Comparison of ENCODE assay signal across 13 cellular contexts in the genomic region with DNA sequence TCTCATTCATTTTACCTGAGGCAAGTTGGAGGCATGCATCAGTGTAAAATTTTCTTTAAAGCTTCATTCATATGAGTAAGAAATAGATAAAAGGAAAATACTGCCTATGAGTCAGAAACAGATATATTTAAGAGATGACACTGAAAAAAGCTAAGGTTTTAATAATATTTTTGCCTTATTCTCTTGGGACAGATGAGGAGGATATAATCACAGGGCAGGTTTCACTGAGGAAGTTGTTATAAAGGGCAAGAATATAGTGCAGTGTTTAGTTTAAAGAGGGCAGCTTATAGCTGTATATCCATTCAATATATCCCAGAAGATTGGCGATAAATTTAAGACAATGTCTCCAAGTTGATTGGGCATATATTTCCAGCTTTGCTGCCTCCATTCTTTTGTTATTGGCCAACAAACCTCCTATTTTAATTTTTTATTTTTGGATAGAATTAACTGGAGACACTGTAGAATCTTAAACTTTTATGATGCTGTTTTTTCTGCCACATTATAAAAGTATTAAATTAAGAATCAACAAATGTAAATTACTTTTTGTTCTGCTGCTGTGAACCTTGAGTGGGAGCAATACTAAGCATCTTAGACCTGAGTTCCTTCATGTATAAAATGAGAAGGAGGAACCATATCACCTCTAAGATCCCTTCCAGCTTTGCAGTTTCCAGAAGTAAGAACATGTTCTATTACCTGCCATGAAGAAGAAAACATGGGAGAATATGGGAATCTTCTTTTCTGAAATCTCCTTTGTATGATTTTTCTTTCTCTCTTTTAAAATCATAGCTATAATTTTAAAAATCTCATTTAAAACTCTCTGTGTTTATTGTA.
A peak's percentile ranks its signal among the peaks of the same experiment; 100 is the strongest.
DNase-seq lines count a peak whose midpoint lies in the region; ATAC-seq and TF ChIP-seq lines count a peak whose summit lies in the region.
"Had no signal": no experiment of that assay in that cellular context is flagged by ENCODE, and none has a peak within 500 bp of the region (broad histone marks: within the 10 kb centered on the region; RNA-seq: fewer than 3 reads in every experiment).

No MANE protein-coding gene starts in this region.

- ATAC-seq in GM18517 (IDR thresholded peaks at IDR 0.05; ENCODE audit: unreplicated experiment) = peak; percentile 13
- ATAC-seq in GM21390 (IDR thresholded peaks at IDR 0.05; ENCODE audit: unreplicated experiment) = peak; percentile 17
- ATAC-seq in HG03025 (IDR thresholded peaks at IDR 0.05; ENCODE audit: low FRiP score, unreplicated experiment) = peak; percentile 19
- ATAC-seq: sciatic nerve had no signal

- TF ChIP-seq EP300 in esophagus muscularis mucosa (IDR thresholded peaks at IDR 0.05) = no peak

- intact Hi-C loops in esophagus muscularis mucosa (cut with DNase I) = no loop called here

- peaks cover 0 to 2% (median 0%) of the 10 kb centered on the region in 4 donors for H3K4me1 ChIP-seq in esophagus muscularis mucosa
- H3K4me1 ChIP-seq in hepatocyte (ENCODE audit: insufficient read depth) = no peaks in the 10 kb centered on the region

- no peaks in the 10 kb centered on the region for H3K36me3 ChIP-seq in KOPT-K1 (ENCODE audit: insufficient read depth, low read length)
- H3K36me3 ChIP-seq in esophagus muscularis mucosa = no peaks in the 10 kb centered on the region
- no peaks in the 10 kb centered on the region for H3K36me3 ChIP-seq in hepatocyte (replicated peaks; ENCODE audit: insufficient read depth, low read depth)

- H3K27me3 ChIP-seq in esophagus muscularis mucosa (no peaks in the 10 kb centered on the region), hepatocyte (no peaks in the 10 kb centered on the region)

- no peak overlapping the region for H2AFZ ChIP-seq in hepatocyte

- TF ChIP-seq CTCF in esophagus muscularis mucosa (IDR thresholded peaks at IDR 0.05) (no peak), hepatocyte (IDR thresholded peaks at IDR 0.05; ENCODE audit: poor library complexity) (no peak)

- H3K4me3 ChIP-seq in esophagus muscularis mucosa (no peak overlapping the region), hepatocyte (no peak overlapping the region)
- H3K4me3 ChIP-seq: mucosa of descending colon had no signal

- H3K9me3 ChIP-seq in KOPT-K1 (ENCODE audit: insufficient read depth, low read length, poor library complexity, severe bottlenecking) (peaks cover 4% of the 10 kb centered on the region), esophagus muscularis mucosa (no peaks in the 10 kb centered on the region), hepatocyte (ENCODE audit: low read depth) (no peaks in the 10 kb centered on the region)
- H3K9me3 ChIP-seq: mucosa of descending colon had no signal

- H4K20me1 ChIP-seq in hepatocyte (ENCODE audit: insufficient read depth, poor library complexity, severe bottlenecking) = no peaks in the 10 kb centered on the region

- 91% methylated on average over 1 of the region's 1 CpG for WGBS in esophagus muscularis mucosa
- WGBS in hepatocyte (ENCODE audit: low lambda C conversion rate, missing lambda C conversion rate) = 100% methylated on average over 1 of the region's 1 CpG

- H3K9me2 ChIP-seq in hepatocyte (replicated peaks; ENCODE audit: insufficient read depth) = no peaks in the 10 kb centered on the region

- no peak overlapping the region for H3K4me2 ChIP-seq in hepatocyte

- H3K79me2 ChIP-seq in hepatocyte = no peaks in the 10 kb centered on the region

- DNase-seq in stimulated activated CD4-positive, alpha-beta T cell treated with anti-CD3 and anti-CD28 coated beads, Interleukin-15, amount 100 ng/mL, for 24 hours = no peak
- DNase-seq in stimulated activated CD4-positive, alpha-beta T cell treated with anti-CD3 and anti-CD28 coated beads, Interleukin-4, amount 100 ng/mL, for 24 hours = no peak
- DNase-seq in esophagus muscularis mucosa (ENCODE audit: extremely low spot score) (no peak), hepatocyte (ENCODE audit: low spot score) (no peak)
- DNase-seq: CD4-positive, CD25-positive, alpha-beta regulatory T cell; mucosa of descending colon; NCI-H1694; T-helper 9 cell had no signal

- TF ChIP-seq POLR2A in esophagus muscularis mucosa (IDR thresholded peaks at IDR 0.05; ENCODE audit: low read depth) = no peak

- H3K27ac ChIP-seq in KOPT-K1 (ENCODE audit: low read depth, low read length, poor library complexity, severe bottlenecking) (peak overlapping the region; percentile 32), esophagus muscularis mucosa (replicated peaks in 1 of 4) (no peak overlapping the region), hepatocyte (no peak overlapping the region)
